In genomic region chr17:27996157-27997043, GRCh38 we compare ENCODE assay signal across 23 cellular contexts. TPM values are rescaled to one million over a fixed set of nuclear protein-coding genes. Genes with fewer than 3 reads are reported as not detected.
DNase-seq lines count a peak whose midpoint lies in the region; ATAC-seq, FAIRE-seq and TF ChIP-seq lines count a peak whose summit lies in the region.
"Had no signal": no experiment of that assay in that cellular context is flagged by ENCODE, and none has a peak within 500 bp of the region (broad histone marks: within the 10 kb centered on the region; RNA-seq: fewer than 3 reads in every experiment).

No MANE protein-coding gene starts in this region.

- H3K4me3 ChIP-seq in astrocyte (ENCODE audit: insufficient read depth, low read depth, low read length) = no peak overlapping the region
- H3K4me3 ChIP-seq: ovary, right lobe of liver, transverse colon had no signal

- no peak for FAIRE-seq in astrocyte (lab: Jason Lieb, UNC)
- FAIRE-seq: GM12891 had no signal

- H3K36me3 Mint-ChIP-seq in astrocyte (ENCODE audit: low read depth, unreplicated experiment) = no peaks in the 10 kb centered on the region
- H3K36me3 Mint-ChIP-seq: activated naive CD4-positive, alpha-beta T cell treated with anti-CD3 and anti-CD28 coated beads, Interleukin-2, amount 10 ng/mL, durations not matched to agents 7 days and 5 days; natural killer cell treated with Interleukin-12 subunit alpha and Interleukin-12 subunit beta and Interleukin-15 and Interleukin-18, amount 100 ng/mL, for 72 hours had no signal

- no peaks in the 10 kb centered on the region for H3K4me1 ChIP-seq in astrocyte (ENCODE audit: insufficient read depth, low read length)
- H3K4me1 ChIP-seq: right lobe of liver, transverse colon had no signal

- ATAC-seq in GM19035 (IDR thresholded peaks at IDR 0.05; ENCODE audit: unreplicated experiment) (no peak), HG02763 (IDR thresholded peaks at IDR 0.05; ENCODE audit: unreplicated experiment) (no peak)
- ATAC-seq: natural killer cell treated with Interleukin-12 subunit alpha and Interleukin-12 subunit beta and Interleukin-15 and Interleukin-18, amount 100 ng/mL, for 72 hours; right lobe of liver; Right ventricle myocardium inferior had no signal

- peaks cover 6% of the 10 kb centered on the region for H3K27me3 Mint-ChIP-seq in astrocyte (ENCODE audit: low read depth, unreplicated experiment)

- H3K9ac ChIP-seq in astrocyte (ENCODE audit: low read length) = no peak overlapping the region

- DNase-seq in NCI-H2171 treated with DMSO at 0.1 percent for 48 hours (lab: John Stamatoyannopoulos, UW) (peak; percentile 22), NCI-H2171 (lab: John Stamatoyannopoulos, UW) (no peak), NCI-H2081 treated with DMSO at 0.1 percent for 48 hours (lab: John Stamatoyannopoulos, UW) (peak; percentile 5), astrocyte (ENCODE audit: low read depth) (no peak), putamen (ENCODE audit: low spot score) (no peak)
- DNase-seq: activated CD4-positive, alpha-beta T cell treated with anti-CD3 and anti-CD28 coated beads, Interleukin-2, amount 10 ng/mL, durations not matched to agents 24 days and 14 days; activated naive CD4-positive, alpha-beta T cell treated with anti-CD3 and anti-CD28 coated beads, Interleukin-2, amount 10 ng/mL, durations not matched to agents 7 days and 5 days; HCEC 1CT; islet precursor cell; ovary; right lobe of liver; stimulated activated CD4-positive, alpha-beta T cell treated with anti-CD3 and anti-CD28 coated beads, Interleukin-15, amount 100 ng/mL, for 24 hours; transverse colon had no signal

- no peaks in the 10 kb centered on the region for H4K20me1 ChIP-seq in astrocyte (ENCODE audit: insufficient read depth, low read length)

- peaks cover 10% of the 10 kb centered on the region for H3K4me1 Mint-ChIP-seq in astrocyte (ENCODE audit: low read depth, unreplicated experiment)
- H3K4me1 Mint-ChIP-seq: activated CD4-positive, alpha-beta T cell treated with anti-CD3 and anti-CD28 coated beads, Interleukin-2, amount 10 ng/mL, durations not matched to agents 24 days and 14 days; activated naive CD4-positive, alpha-beta T cell treated with anti-CD3 and anti-CD28 coated beads, Interleukin-2, amount 10 ng/mL, durations not matched to agents 7 days and 5 days; B cell had no signal

- peaks cover 3% of the 10 kb centered on the region for H3K27me3 ChIP-seq in astrocyte (ENCODE audit: insufficient read depth, low read length)
- H3K27me3 ChIP-seq: ovary, right lobe of liver, transverse colon had no signal

- peaks cover 3% of the 10 kb centered on the region for H3K9me3 ChIP-seq in astrocyte (ENCODE audit: insufficient read depth, low read depth, low read length)
- H3K9me3 ChIP-seq: ovary, right lobe of liver, transverse colon had no signal

- no peaks in the 10 kb centered on the region for H3K36me3 ChIP-seq in astrocyte (ENCODE audit: insufficient read depth, low read length)
- H3K36me3 ChIP-seq: ovary, right lobe of liver, transverse colon had no signal

- H3K79me2 ChIP-seq in astrocyte (ENCODE audit: insufficient read depth, low read length) = no peaks in the 10 kb centered on the region

- no peak overlapping the region for H3K4me3 Mint-ChIP-seq in astrocyte (ENCODE audit: unreplicated experiment)
- H3K4me3 Mint-ChIP-seq: activated CD4-positive, alpha-beta T cell treated with anti-CD3 and anti-CD28 coated beads, Interleukin-2, amount 10 ng/mL, durations not matched to agents 24 days and 14 days; activated naive CD4-positive, alpha-beta T cell treated with anti-CD3 and anti-CD28 coated beads, Interleukin-2, amount 10 ng/mL, durations not matched to agents 7 days and 5 days; B cell; dendritic cell treated with granulocyte-macrophage colony-stimulating factor and Interleukin-4, amounts not matched to agents 40 ng/mL and 50 ng/mL, for 4 days; natural killer cell treated with Interleukin-12 subunit alpha and Interleukin-12 subunit beta and Interleukin-15 and Interleukin-18, amount 100 ng/mL, for 72 hours; stimulated activated naive CD8-positive, alpha-beta T cell treated with anti-CD3 and anti-CD28 coated beads, Interleukin-15, Interleukin-2, amounts not matched to agents 100 ng/mL and 50 ng/mL, for 24 hours had no signal

- peaks cover 2% of the 10 kb centered on the region for H3K9me3 Mint-ChIP-seq in astrocyte (ENCODE audit: unreplicated experiment)
- H3K9me3 Mint-ChIP-seq: activated CD4-positive, alpha-beta T cell treated with anti-CD3 and anti-CD28 coated beads, Interleukin-2, amount 10 ng/mL, durations not matched to agents 24 days and 14 days; activated naive CD4-positive, alpha-beta T cell treated with anti-CD3 and anti-CD28 coated beads, Interleukin-2, amount 10 ng/mL, durations not matched to agents 7 days and 5 days; dendritic cell treated with granulocyte-macrophage colony-stimulating factor and Interleukin-4, amounts not matched to agents 40 ng/mL and 50 ng/mL, for 4 days; natural killer cell treated with Interleukin-12 subunit alpha and Interleukin-12 subunit beta and Interleukin-15 and Interleukin-18, amount 100 ng/mL, for 72 hours; stimulated activated naive CD8-positive, alpha-beta T cell treated with anti-CD3 and anti-CD28 coated beads, Interleukin-15, Interleukin-2, amounts not matched to agents 100 ng/mL and 50 ng/mL, for 24 hours had no signal

- H2AFZ ChIP-seq in astrocyte (ENCODE audit: low read depth, low read length) = no peak overlapping the region

- H3K27ac ChIP-seq in astrocyte (ENCODE audit: low read depth, low read length) = no peak overlapping the region
- peak overlapping the region; percentile 0 for H3K27ac ChIP-seq in temporal lobe (ENCODE audit: low read depth, low read length)
- H3K27ac ChIP-seq: ovary, right lobe of liver, transverse colon, VCaP had no signal

- TF ChIP-seq CTCF in astrocyte (IDR thresholded peaks at IDR 0.05; ENCODE audit: insufficient read depth, low read depth, low read length) = no peak

- H3K4me2 ChIP-seq in astrocyte (ENCODE audit: low read length) = no peak overlapping the region

- peak overlapping the region; percentile 3 for H3K27ac Mint-ChIP-seq in astrocyte (ENCODE audit: unreplicated experiment)
- H3K27ac Mint-ChIP-seq: activated CD4-positive, alpha-beta T cell treated with anti-CD3 and anti-CD28 coated beads, Interleukin-2, amount 10 ng/mL, durations not matched to agents 24 days and 14 days; activated naive CD4-positive, alpha-beta T cell treated with anti-CD3 and anti-CD28 coated beads, Interleukin-2, amount 10 ng/mL, durations not matched to agents 7 days and 5 days; B cell; dendritic cell treated with granulocyte-macrophage colony-stimulating factor and Interleukin-4, amounts not matched to agents 40 ng/mL and 50 ng/mL, for 4 days; natural killer cell treated with Interleukin-12 subunit alpha and Interleukin-12 subunit beta and Interleukin-15 and Interleukin-18, amount 100 ng/mL, for 72 hours; stimulated activated naive CD8-positive, alpha-beta T cell treated with anti-CD3 and anti-CD28 coated beads, Interleukin-15, Interleukin-2, amounts not matched to agents 100 ng/mL and 50 ng/mL, for 24 hours had no signal

RNA-seq across cellular contexts. Expression of gene NLK, which starts 46.1 kb away (rescaled TPM):
- 27.9 and 30.6 TPM in 2 replicates for total RNA-seq in astrocyte
- total RNA-seq in temporal lobe = 33.9 TPM

Comparison
In these comparisons a context has a peak if more than half of its experiments do, and no peak if none do; other contexts are left out.
1. DNase-seq: peak in NCI-H2171 treated with DMSO at 0.1 percent for 48 hours (single experiment) and NCI-H2081 treated with DMSO at 0.1 percent for 48 hours (single experiment); none in NCI-H2171 (single experiment), astrocyte (single experiment) and putamen (single experiment).